ENCODE assay signal across 9 cellular contexts in the genomic region with DNA sequence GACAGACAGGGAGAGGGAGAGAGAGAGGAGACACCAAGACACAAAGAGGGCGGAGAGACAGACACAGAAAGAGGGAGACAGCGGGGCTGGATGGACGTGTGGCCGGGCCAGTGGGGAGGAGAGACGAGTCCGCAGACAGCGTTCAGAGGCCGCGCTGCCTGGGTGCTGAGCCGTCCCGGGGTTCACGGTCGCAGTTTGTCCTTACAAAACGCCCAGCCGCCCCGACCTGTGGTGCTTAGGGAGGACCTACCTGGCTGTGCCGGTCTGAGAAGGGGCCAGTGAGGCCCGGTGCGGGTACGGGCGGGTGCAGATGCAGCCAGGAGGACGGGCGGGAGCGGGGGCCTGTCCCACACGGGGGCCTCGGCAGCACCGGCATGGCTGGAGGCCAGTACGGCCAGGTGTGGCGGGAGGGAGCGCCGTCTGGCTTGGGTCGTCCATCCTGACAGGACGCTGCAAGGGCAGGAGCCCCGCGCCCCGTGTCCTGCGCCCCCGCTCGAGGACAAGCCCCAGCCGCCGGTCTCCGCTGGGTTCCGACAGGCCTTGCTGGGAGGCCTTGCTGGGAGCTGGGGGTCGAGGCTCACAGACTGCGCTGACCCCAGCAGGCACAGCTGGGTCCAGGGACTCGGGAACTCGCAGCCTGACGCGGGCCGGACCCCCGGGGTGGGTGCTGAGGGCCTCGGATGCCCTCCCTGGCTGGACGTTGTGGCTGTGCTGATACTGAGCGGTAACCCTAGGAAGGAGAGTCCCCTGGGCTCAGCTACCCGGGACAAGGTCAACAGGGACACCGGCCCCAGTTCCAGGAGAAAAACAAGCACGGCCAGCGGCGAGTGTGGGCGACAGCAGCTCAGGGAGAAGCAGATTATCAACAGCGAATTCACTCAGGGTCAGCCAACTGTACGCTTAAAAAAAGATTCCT. TPM values are rescaled to one million over a fixed set of nuclear protein-coding genes. Genes with fewer than 3 reads are reported as not detected.
DNase-seq lines count a peak whose midpoint lies in the region; TF ChIP-seq lines count a peak whose summit lies in the region.
"Had no signal": no experiment of that assay in that cellular context is flagged by ENCODE, and none has a peak within 500 bp of the region (broad histone marks: within the 10 kb centered on the region; RNA-seq: fewer than 3 reads in every experiment).

No MANE protein-coding gene starts in this region.

- no peak for TF ChIP-seq POLR2A in testis (IDR thresholded peaks at IDR 0.05)

- TF ChIP-seq CTCF in HFF-Myc (IDR thresholded peaks at IDR 0.05; ENCODE audit: low read depth, low read length, missing control alignments), result no peak
- no peak for TF ChIP-seq CTCF in RWPE1 (conservative IDR thresholded peaks at IDR 0.05; ENCODE audit: low read depth)
- TF ChIP-seq CTCF in liver (IDR thresholded peaks at IDR 0.05; ENCODE audit: low read depth, low read length, missing input control), result no peak
- no peak for TF ChIP-seq CTCF in testis (IDR thresholded peaks at IDR 0.05)

- peak; percentile 3 for DNase-seq in DMS53 treated with DMSO at 0.1 percent for 48 hours (lab: John Stamatoyannopoulos, UW; ENCODE audit: unreplicated experiment)
- no peak for DNase-seq in HFF-Myc (ENCODE audit: extremely low read depth, low read depth)
- DNase-seq in RWPE1 (ENCODE audit: low spot score), result no peak
- DNase-seq in testis, result peak; percentile 67
- DNase-seq in activated gamma-delta T cell treated with Interleukin-2 at 50 U/mL for 16 hours, result no peak
- no peak for DNase-seq in NCI-H1694 (lab: John Stamatoyannopoulos, UW)

- H3K9ac ChIP-seq in liver (ENCODE audit: low read depth in 1 of 2, low read length in 2 of 2), result peak overlapping the region; percentile 52 to 98

- H3K27ac ChIP-seq in RWPE1 (peak overlapping the region; percentile 69), cingulate gyrus (ENCODE audit: low read depth, low read length) (peak overlapping the region; percentile 85), liver (ENCODE audit: low read depth in 1 of 2, low read length in 2 of 2) (peak overlapping the region; percentile 81 to 93), testis (peak overlapping the region; percentile 86 to 91)

- no peak for TF ChIP-seq RAD21 in liver (IDR thresholded peaks at IDR 0.05)

- WGBS in liver, result 9% methylated on average over 62 of the region's 62 CpGs
- 10 to 15% methylated on average over 42 to 43 of the region's 62 CpGs for whole genome bisulfite sequencing in testis, 2 donors

- POLR2A ChIA-PET in RWPE1 (lab: Yijun Ruan, JAX; ENCODE audit: low non-redundant PET), result no interaction called here

- H3K36me3 ChIP-seq in liver (ENCODE audit: control insufficient read depth in 4 of 4, insufficient read depth in 3 of 4, low read depth in 1 of 4, low read length in 3 of 4), result no peaks in the 10 kb centered on the region
- H3K36me3 ChIP-seq in testis (ENCODE audit: low read depth, missing control alignments), result no peaks in the 10 kb centered on the region

- H3K27me3 ChIP-seq in liver (ENCODE audit: control insufficient read depth in 4 of 4, insufficient read depth in 4 of 4, low read length in 3 of 4), result no peaks in the 10 kb centered on the region
- H3K27me3 ChIP-seq in testis, result no peaks in the 10 kb centered on the region

- H3K4me1 ChIP-seq in liver (ENCODE audit: control insufficient read depth in 4 of 4, insufficient read depth in 4 of 4, low read length in 3 of 4) (peaks cover 10 to 57% (median 34%) of the 10 kb centered on the region in 4 donors), testis (no peaks in the 10 kb centered on the region)

- H3K9me3 ChIP-seq in liver (ENCODE audit: control insufficient read depth in 4 of 4, low read length in 3 of 4), result no peaks in the 10 kb centered on the region
- no peaks in the 10 kb centered on the region for H3K9me3 ChIP-seq in testis

- peak overlapping the region; percentile 32 for H3K4me3 ChIP-seq in HFF-Myc (replicated peaks; ENCODE audit: low read depth, low read length)
- peak overlapping the region; percentile 49 to 62 (median 56) for H3K4me3 ChIP-seq in liver (ENCODE audit: low read depth in 1 of 3, low read length in 3 of 3)
- H3K4me3 ChIP-seq in testis, result peak overlapping the region; percentile 49 to 60

- CTCF ChIA-PET in RWPE1 (lab: Yijun Ruan, JAX), result no interaction called here

- intact Hi-C loops in testis (cut with DNase I; ENCODE audit: low total_unique reads), result no loop called here

TF ChIP-seq in liver, 16 proteins besides CTCF, POLR2A, EP300 and RAD21:
- TF ChIP-seq RXRA (IDR thresholded peaks at IDR 0.05) (peak in 1 of 2 donors; percentile 22), HNF4G (IDR thresholded peaks at IDR 0.05) (no peak), TAF1 (conservative IDR thresholded peaks at IDR 0.05) (peak; percentile 85), YY1 (IDR thresholded peaks at IDR 0.05) (peak; percentile 92)
- TF ChIP-seq, protein P1, sequence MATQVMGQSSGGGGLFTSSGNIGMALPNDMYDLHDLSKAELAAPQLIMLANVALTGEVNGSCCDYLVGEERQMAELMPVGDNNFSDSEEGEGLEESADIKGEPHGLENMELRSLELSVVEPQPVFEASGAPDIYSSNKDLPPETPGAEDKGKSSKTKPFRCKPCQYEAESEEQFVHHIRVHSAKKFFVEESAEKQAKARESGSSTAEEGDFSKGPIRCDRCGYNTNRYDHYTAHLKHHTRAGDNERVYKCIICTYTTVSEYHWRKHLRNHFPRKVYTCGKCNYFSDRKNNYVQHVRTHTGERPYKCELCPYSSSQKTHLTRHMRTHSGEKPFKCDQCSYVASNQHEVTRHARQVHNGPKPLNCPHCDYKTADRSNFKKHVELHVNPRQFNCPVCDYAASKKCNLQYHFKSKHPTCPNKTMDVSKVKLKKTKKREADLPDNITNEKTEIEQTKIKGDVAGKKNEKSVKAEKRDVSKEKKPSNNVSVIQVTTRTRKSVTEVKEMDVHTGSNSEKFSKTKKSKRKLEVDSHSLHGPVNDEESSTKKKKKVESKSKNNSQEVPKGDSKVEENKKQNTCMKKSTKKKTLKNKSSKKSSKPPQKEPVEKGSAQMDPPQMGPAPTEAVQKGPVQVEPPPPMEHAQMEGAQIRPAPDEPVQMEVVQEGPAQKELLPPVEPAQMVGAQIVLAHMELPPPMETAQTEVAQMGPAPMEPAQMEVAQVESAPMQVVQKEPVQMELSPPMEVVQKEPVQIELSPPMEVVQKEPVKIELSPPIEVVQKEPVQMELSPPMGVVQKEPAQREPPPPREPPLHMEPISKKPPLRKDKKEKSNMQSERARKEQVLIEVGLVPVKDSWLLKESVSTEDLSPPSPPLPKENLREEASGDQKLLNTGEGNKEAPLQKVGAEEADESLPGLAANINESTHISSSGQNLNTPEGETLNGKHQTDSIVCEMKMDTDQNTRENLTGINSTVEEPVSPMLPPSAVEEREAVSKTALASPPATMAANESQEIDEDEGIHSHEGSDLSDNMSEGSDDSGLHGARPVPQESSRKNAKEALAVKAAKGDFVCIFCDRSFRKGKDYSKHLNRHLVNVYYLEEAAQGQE (IDR thresholded peaks at IDR 0.05), result peak; percentile 33

RNA-seq across cellular contexts. Expression of a gene that starts 5.3 kb away (rescaled TPM):
- total RNA-seq in liver, result 10 to 100 TPM; 10.6 to 36.6 TPM
- 10 to 100 TPM; 23.9 to 40.7 TPM for polyA plus RNA-seq in liver
- total RNA-seq in testis, result under 1 TPM; 0.63 to 0.81 TPM
- polyA plus RNA-seq in testis (ENCODE audit: insufficient read depth, low read depth, low replicate concordance), result 0.42 TPM
- total RNA-seq: T-helper 1 cell treated with Interleukin-12 subunit alpha and Interleukin-12 subunit beta and Interleukin-4 antibody, amounts not matched to agents 30 ng/mL and 1 ng/mL, for 36 hours had no signal

RNA-seq across cellular contexts. Expression of a gene that starts 30.6 kb away (rescaled TPM):
- total RNA-seq in liver, result 100 to 1,000 TPM in 1 of 2 donors, 10 to 100 TPM in 1; 85.3 to 110 TPM
- 100 to 1,000 TPM; 124 to 199 TPM for polyA plus RNA-seq in liver
- total RNA-seq in testis, result 10 to 100 TPM; 19.9 to 33.7 TPM
- 31.9 TPM for polyA plus RNA-seq in testis (ENCODE audit: insufficient read depth, low read depth, low replicate concordance)
- total RNA-seq: T-helper 1 cell treated with Interleukin-12 subunit alpha and Interleukin-12 subunit beta and Interleukin-4 antibody, amounts not matched to agents 30 ng/mL and 1 ng/mL, for 36 hours had no signal

RNA-seq across cellular contexts. Expression of a gene that starts 47.6 kb away (rescaled TPM):
- total RNA-seq in liver (10 to 100 TPM; 52.5 to 80.0 TPM), testis (1 to 10 TPM; 2.4 to 4.9 TPM)
- polyA plus RNA-seq in liver (10 to 100 TPM; 46.6 to 92.6 TPM), testis (ENCODE audit: insufficient read depth, low read depth, low replicate concordance) (2.2 TPM)
- total RNA-seq: T-helper 1 cell treated with Interleukin-12 subunit alpha and Interleukin-12 subunit beta and Interleukin-4 antibody, amounts not matched to agents 30 ng/mL and 1 ng/mL, for 36 hours had no signal

RNA-seq across cellular contexts. Expression of a gene that starts 55.3 kb away (rescaled TPM):
- 10 to 100 TPM; 30.6 to 39.1 TPM for total RNA-seq in liver
- 10 to 100 TPM; 13.8 to 14.7 TPM for polyA plus RNA-seq in liver
- 10 to 100 TPM; 72.2 to 73.4 TPM for total RNA-seq in testis
- 130 TPM for polyA plus RNA-seq in testis (ENCODE audit: insufficient read depth, low read depth, low replicate concordance)

RNA-seq across cellular contexts. Expression of a gene that starts 56.3 kb away (rescaled TPM):
- total RNA-seq in liver (10 to 100 TPM; 64.1 to 89.4 TPM), testis (100 to 1,000 TPM; 152 to 168 TPM)
- polyA plus RNA-seq in liver (10 to 100 TPM; 19.9 to 27.7 TPM), testis (ENCODE audit: insufficient read depth, low read depth, low replicate concordance) (103 TPM)

Comparison
In these comparisons a context has a peak if more than half of its experiments do, and no peak if none do; other contexts are left out.
1. DNase-seq: peak in DMS53 treated with DMSO at 0.1 percent for 48 hours (single experiment) and testis (single experiment); none in HFF-Myc (single experiment), RWPE1 (single experiment), activated gamma-delta T cell treated with Interleukin-2 at 50 U/mL for 16 hours (single experiment) and NCI-H1694 (single experiment).
2. RNA of a gene that starts 5.3 kb away (total RNA-seq): 10.6 to 36.6 TPM in liver; 0.63 to 0.81 TPM in testis; every median in the first group is over 4 times any median in the second.
3. RNA of a gene that starts 47.6 kb away (total RNA-seq): 52.5 to 80.0 TPM in liver; 2.4 to 4.9 TPM in testis; every median in the first group is over 4 times any median in the second.
4. Peak in every context shown above with its lines, with median percentiles within 50 percentile points of each other: H3K4me3 ChIP-seq and H3K27ac ChIP-seq.